7 cellular contexts compared by ENCODE assay signal in genomic region chr11:118608268-118609214, GRCh38. TPM values are rescaled to one million over a fixed set of nuclear protein-coding genes. Genes with fewer than 3 reads are reported as not detected.
DNase-seq lines count a peak whose midpoint lies in the region; ATAC-seq and TF ChIP-seq lines count a peak whose summit lies in the region.

No MANE protein-coding gene starts in this region.

- peaks cover 12 to 33% of the 10 kb centered on the region in 2 experiments; a peak in 3 of 4 replicates for H3K4me1 ChIP-seq in HCT116 (ENCODE audit: control insufficient read depth in 1 of 2, insufficient read depth in 2 of 2, low read length in 2 of 2)
- H3K4me1 ChIP-seq in psoas muscle: peaks cover 5% of the 10 kb centered on the region

- H3K27ac ChIP-seq in HCT116 (ENCODE audit: low read depth, low read length) (peak overlapping the region; percentile 59), adipose tissue (ENCODE audit: low read depth, low read length) (peak overlapping the region; percentile 71), psoas muscle (peak overlapping the region; percentile 81)

- POLR2A ChIA-PET in HCT116 (lab: Charles Lee): interaction anchor here (3.5 kb wide), 1 partner anchor 13 kb away, joined by 19 read pairs; no protein-coding TSS in a partner anchor

- no peak for TF ChIP-seq POLR2A in HCT116 (IDR thresholded peaks at IDR 0.05; ENCODE audit: borderline replicate concordance, extremely low read depth, insufficient read depth, insufficient read length)

- intact Hi-C loops in HCT116 (cut with micrococcal nuclease) (no loop called here), left ventricle myocardium superior (cut with micrococcal nuclease) (no loop called here), psoas muscle (cut with DNase I) (loop anchor here (5.0 kb wide), 3 partner anchors 34 to 1076 kb away; no protein-coding TSS in a partner anchor)

- peak overlapping the region; percentile 78 for H3K9ac ChIP-seq in HCT116 (ENCODE audit: low read length)

- TF ChIP-seq CTCF in HCT116 (IDR thresholded peaks at IDR 0.05 in 2 of 3, conservative IDR thresholded peaks at IDR 0.05 in 1 of 3; ENCODE audit: borderline replicate concordance in 1 of 3, insufficient read depth in 1 of 3, low read depth in 2 of 3, low read length in 2 of 3) (no peak), psoas muscle (IDR thresholded peaks at IDR 0.05) (no peak)

- ATAC-seq in HCT116: peak; percentile 45
- peak; percentile 52 for ATAC-seq in left ventricle myocardium superior
- ATAC-seq in psoas muscle: peak; percentile 72 to 78 (median 74)
- no peak for ATAC-seq in GM18520 (IDR thresholded peaks at IDR 0.05; ENCODE audit: unreplicated experiment)

- CTCF ChIA-PET in HCT116 (lab: Charles Lee): interaction anchor here (1.0 to 2.6 kb wide), 5 partner anchors 8 to 81 kb away, joined by 3 to 10 read pairs (median 6); no protein-coding TSS in a partner anchor

- no peak for TF ChIP-seq RAD21 in HCT116 (IDR thresholded peaks at IDR 0.05; ENCODE audit: low read depth)

- WGBS in adipose tissue, 3 donors: 8 to 21% (median 9%) methylated on average over 57 to 78 of the region's 78 CpGs
- 16 to 25% (median 17%) methylated on average over 54 to 78 of the region's 78 CpGs for WGBS in psoas muscle, 3 donors

- no peak overlapping the region for H2AFZ ChIP-seq in HCT116 (ENCODE audit: low read depth, low read length, poor library complexity, severe bottlenecking)

- H3K4me2 ChIP-seq in HCT116 (ENCODE audit: low read length): peak overlapping the region; percentile 99

- RAD21 ChIA-PET in HCT116 (lab: Charles Lee; ENCODE audit: low non-redundant PET in 1 of 2, low total read pairs in 2 of 2, uncharacterized antibody in 2 of 2, unreplicated experiment in 2 of 2): interaction anchor here in 1 of 2 experiments (0.7 kb wide), 1 partner anchor 27 kb away, joined by 4 read pairs; no protein-coding TSS in a partner anchor

- no peak for DNase-seq in HCT116 (ENCODE audit: low read depth, low spot score)
- DNase-seq in T-helper 1 cell: peak; percentile 69 to 89 (median 84)
- peak; percentile 86 for DNase-seq in left ventricle myocardium superior
- DNase-seq in psoas muscle: peak; percentile 87 to 91
- DNase-seq in ureter (ENCODE audit: low spot score): peak; percentile 72

- no TSS peak for BruUV-seq in HCT116 (replicated peaks; lab: Mats Ljungman, UMichigan)

- H3K4me3 ChIP-seq in HCT116 (replicated peaks in 1 of 2; ENCODE audit: low read depth in 1 of 2, low read length in 2 of 2) (peak overlapping the region; percentile 69 to 79), psoas muscle (peak overlapping the region; percentile 88)

- H3K36me3 ChIP-seq in HCT116 (ENCODE audit: control insufficient read depth in 1 of 2, insufficient read depth in 2 of 2, low read length in 2 of 2) (no peaks in the 10 kb centered on the region), psoas muscle (ENCODE audit: insufficient read depth in 1 of 2, low read depth in 1 of 2) (no peaks in the 10 kb centered on the region)

- H4K20me1 ChIP-seq in HCT116 (ENCODE audit: insufficient read depth): no peaks in the 10 kb centered on the region

- no peaks in the 10 kb centered on the region for H3K79me2 ChIP-seq in HCT116 (ENCODE audit: insufficient read depth, low read length)

- no peaks in the 10 kb centered on the region for H3K27me3 ChIP-seq in HCT116 (ENCODE audit: insufficient read depth, low read length)
- no peaks in the 10 kb centered on the region for H3K27me3 ChIP-seq in psoas muscle (ENCODE audit: insufficient read depth in 3 of 3, low read length in 2 of 3)

- no peaks in the 10 kb centered on the region for H3K9me3 ChIP-seq in HCT116 (ENCODE audit: control insufficient read depth in 1 of 2, insufficient read depth in 1 of 2, low read depth in 1 of 2, low read length in 2 of 2)
- no peaks in the 10 kb centered on the region for H3K9me3 ChIP-seq in psoas muscle

- no peaks in the 10 kb centered on the region for H3K9me2 ChIP-seq in HCT116 (ENCODE audit: insufficient read depth)

TF ChIP-seq in HCT116, 20 proteins besides CTCF, POLR2A, EP300 and RAD21:
- TF ChIP-seq EZH2phosphoT487 (IDR thresholded peaks at IDR 0.05; ENCODE audit: borderline replicate concordance) (no peak), CEBPB (IDR thresholded peaks at IDR 0.05; ENCODE audit: low read depth) (no peak), TCF7L2 (IDR thresholded peaks at IDR 0.05; ENCODE audit: borderline replicate concordance, extremely low read depth, insufficient read depth, insufficient read length) (peak; percentile 29), POLR2AphosphoS5 (IDR thresholded peaks at IDR 0.05; ENCODE audit: low read depth, low read length) (no peak), SIN3A (IDR thresholded peaks at IDR 0.05; ENCODE audit: low read depth) (peak; percentile 56; the same call in 1 of the 2 replicates), ZFX (IDR thresholded peaks at IDR 0.05) (peak; percentile 54; the same call in 1 of the 2 replicates), EGR1 (IDR thresholded peaks at IDR 0.05; ENCODE audit: low read depth) (peak; percentile 80), MAX (IDR thresholded peaks at IDR 0.05) (peak; percentile 84), ZNF274 (IDR thresholded peaks at IDR 0.05; ENCODE audit: low read depth, low read length) (no peak), CBX3 (IDR thresholded peaks at IDR 0.05; ENCODE audit: low read depth) (no peak), FOSL1 (IDR thresholded peaks at IDR 0.05; ENCODE audit: low read depth) (no peak)
- TF ChIP-seq, protein P1, sequence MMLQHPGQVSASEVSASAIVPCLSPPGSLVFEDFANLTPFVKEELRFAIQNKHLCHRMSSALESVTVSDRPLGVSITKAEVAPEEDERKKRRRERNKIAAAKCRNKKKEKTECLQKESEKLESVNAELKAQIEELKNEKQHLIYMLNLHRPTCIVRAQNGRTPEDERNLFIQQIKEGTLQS (IDR thresholded peaks at IDR 0.05): no peak

RNA-seq across cellular contexts. Expression of gene PHLDB1, which starts 1.1 kb away (rescaled TPM):
- total RNA-seq in HCT116 (2021; ENCODE audit: unreplicated experiment): 36.2 TPM
- 19.1 and 21.7 TPM in 2 replicates for polyA plus RNA-seq in HCT116 (2012)
- polyA plus RNA-seq in adipose tissue: 100 to 1,000 TPM in 2 of 3 donors, 10 to 100 TPM in 1; 31.5 to 339 (median 208) TPM
- 97.7 TPM for total RNA-seq in left ventricle myocardium superior
- 10 to 100 TPM; 27.7 to 45.8 (median 34.2) TPM for total RNA-seq in psoas muscle
- 10 to 100 TPM; 12.6 to 19.2 (median 12.7) TPM for polyA plus RNA-seq in psoas muscle
- total RNA-seq in ureter: 93.1 TPM

RNA-seq across cellular contexts. Expression of gene ARCN1, which starts 36.3 kb away (rescaled TPM):
- total RNA-seq in HCT116 (2021; ENCODE audit: unreplicated experiment): 147 TPM
- polyA plus RNA-seq in HCT116 (2012): 102 and 105 TPM in 2 replicates
- polyA plus RNA-seq in adipose tissue: 10 to 100 TPM; 73.5 to 82.1 (median 73.9) TPM
- total RNA-seq in left ventricle myocardium superior: 97.1 TPM
- 10 to 100 TPM; 54.2 to 65.7 (median 60.1) TPM for total RNA-seq in psoas muscle
- 10 to 100 TPM; 49.4 to 76.3 (median 73.9) TPM for polyA plus RNA-seq in psoas muscle
- total RNA-seq in ureter: 118 TPM

RNA-seq across cellular contexts. Expression of gene IFT46, which starts 42.8 kb away (rescaled TPM):
- 12.1 TPM for total RNA-seq in HCT116 (2021; ENCODE audit: unreplicated experiment)
- 8.6 and 12.5 TPM in 2 replicates for polyA plus RNA-seq in HCT116 (2012)
- 10 to 100 TPM; 12.4 to 22.5 (median 15.1) TPM for polyA plus RNA-seq in adipose tissue
- 22.4 TPM for total RNA-seq in left ventricle myocardium superior
- total RNA-seq in psoas muscle: 10 to 100 TPM; 10.2 to 16.0 (median 13.4) TPM
- 10 to 100 TPM in 2 of 3 donors, 1 to 10 TPM in 1; 5.1 to 28.5 (median 11.7) TPM for polyA plus RNA-seq in psoas muscle
- 26.7 TPM for total RNA-seq in ureter

Comparison
In these comparisons a context has a peak if more than half of its experiments do, and no peak if none do; other contexts are left out.
1. intact Hi-C loops: an anchor here in psoas muscle (5.0 kb wide); none called in HCT116 and left ventricle myocardium superior.